ENCODE assay signal across 16 cellular contexts in genomic region chr10:46299531-46300366, GRCh38. TPM values are rescaled to one million over a fixed set of nuclear protein-coding genes. Genes with fewer than 3 reads are reported as not detected.
A peak's percentile ranks its signal among the peaks of the same experiment; 100 is the strongest.
DNase-seq lines count a peak whose midpoint lies in the region; ATAC-seq and TF ChIP-seq lines count a peak whose summit lies in the region.
"Had no signal": no experiment of that assay in that cellular context is flagged by ENCODE, and none has a peak within 500 bp of the region (broad histone marks: within the 10 kb centered on the region; RNA-seq: fewer than 3 reads in every experiment).

No MANE protein-coding gene starts in this region.

- H3K4me3 ChIP-seq in heart right ventricle, result no peak overlapping the region
- H3K4me3 ChIP-seq: A549, tibial artery had no signal

- DNase-seq in NCI-H510A treated with DMSO at 0.1 percent for 48 hours (lab: John Stamatoyannopoulos, UW) (peak; percentile 23), NCI-H510A (lab: John Stamatoyannopoulos, UW) (no peak), NCI-H1694 (lab: John Stamatoyannopoulos, UW) (peak; percentile 22), heart right ventricle (no peak), retina (peak; percentile 78), NCI-H2029 treated with DMSO at 0.1 percent for 48 hours (lab: John Stamatoyannopoulos, UW) (no peak), posterior vena cava (ENCODE audit: low spot score) (no peak)
- DNase-seq: activated CD8-positive, alpha-beta memory T cell treated with anti-CD3 and anti-CD28 coated beads, Interleukin-2, amount 50 U/mL, for 4 hours; NCI-H446; small intestine; T-helper 9 cell had no signal

- H3K9me3 ChIP-seq in heart right ventricle, result no peaks in the 10 kb centered on the region
- H3K9me3 ChIP-seq: A549, tibial artery had no signal

- H3K36me3 ChIP-seq in heart right ventricle, result no peaks in the 10 kb centered on the region
- H3K36me3 ChIP-seq: tibial artery had no signal

- H3K4me1 ChIP-seq in heart right ventricle, result peaks cover 0 to 10% (median 0%) of the 10 kb centered on the region in 9 donors
- H3K4me1 ChIP-seq: A549 had no signal

- WGBS in heart right ventricle, 2 donors, result 44 to 63% methylated on average over 20 of the region's 20 CpGs

- peak; percentile 15 to 72 (median 43) for ATAC-seq in heart right ventricle
- ATAC-seq in HG03025 (IDR thresholded peaks at IDR 0.05; ENCODE audit: low FRiP score, unreplicated experiment), result no peak
- ATAC-seq: A549 had no signal

- H3K27ac ChIP-seq in heart right ventricle, result peak overlapping the region in 1 of 10 donors; percentile 40
- H3K27ac ChIP-seq: A549, tibial artery had no signal

- H3K27me3 ChIP-seq in heart right ventricle, result peaks cover 0 to 4% (median 0%) of the 10 kb centered on the region in 7 donors

- TF ChIP-seq CTCF in heart right ventricle (IDR thresholded peaks at IDR 0.05), result no peak

- intact Hi-C loops in heart right ventricle (cut with DNase I) (no loop called here), posterior vena cava (cut with DNase I) (no loop called here)

RNA-seq across cellular contexts. Expression of gene ANTXRL, which starts 13.0 kb away (rescaled TPM):
- 1 to 10 TPM in 1 of 10 donors, under 1 TPM in 2, not detected in 7; 0.27 to 1.1 (median 0.49) TPM for total RNA-seq in heart right ventricle
- 1 to 10 TPM in 1 of 2 donors, under 1 TPM in 1; 0.22 to 6.3 TPM for polyA plus RNA-seq in heart right ventricle
- not detected for total RNA-seq in posterior vena cava
- total RNA-seq: M059J; naive thymus-derived CD8-positive, alpha-beta T cell had no signal
- polyA plus RNA-seq: naive thymus-derived CD8-positive, alpha-beta T cell had no signal

Comparison
In these comparisons a context has a peak if more than half of its experiments do, and no peak if none do; other contexts are left out.
1. DNase-seq: peak in NCI-H510A treated with DMSO at 0.1 percent for 48 hours (single experiment), NCI-H1694 (single experiment) and retina (single experiment); none in NCI-H510A (single experiment), heart right ventricle (0 of 2), NCI-H2029 treated with DMSO at 0.1 percent for 48 hours (single experiment) and posterior vena cava (single experiment).